ENCODE assay signal across 7 cellular contexts in the genomic region with DNA sequence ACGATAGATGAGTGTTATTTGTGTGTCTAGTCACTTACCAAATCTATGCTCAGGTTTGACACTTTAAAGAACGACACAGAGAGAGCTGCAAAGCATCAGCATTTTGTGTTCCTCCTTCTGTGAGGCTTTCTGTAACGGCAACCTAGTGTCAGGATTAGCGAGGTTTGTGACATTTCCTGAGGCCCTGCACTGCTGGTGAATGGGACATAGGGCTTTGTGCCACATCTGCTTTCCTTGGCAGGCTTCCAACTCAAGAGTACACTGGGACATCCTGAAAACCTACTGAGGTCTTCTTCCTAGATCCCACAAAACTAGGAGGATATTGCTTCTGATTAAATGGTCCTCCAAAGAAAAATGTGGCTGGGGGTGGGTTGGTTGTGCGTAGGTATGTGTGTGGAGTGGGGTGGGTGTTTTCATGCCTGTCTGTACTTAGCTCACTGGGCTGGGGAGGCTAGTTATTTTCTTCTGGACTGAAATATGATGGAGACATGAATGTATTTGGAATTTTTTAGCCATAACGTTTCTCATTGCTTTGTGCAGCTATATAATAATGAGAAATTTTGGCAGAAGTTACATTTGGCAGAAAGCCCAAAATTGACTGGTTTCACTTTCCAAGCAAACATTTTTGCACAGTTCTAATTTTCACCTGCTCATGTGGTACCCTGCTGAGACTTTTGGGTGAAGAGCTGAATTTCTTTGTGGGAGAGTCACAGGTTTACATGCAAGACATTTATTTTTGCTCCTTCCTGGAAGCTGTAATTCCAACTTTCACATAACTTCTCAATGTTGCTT.
DNase-seq lines count a peak whose midpoint lies in the region; ATAC-seq, FAIRE-seq and TF ChIP-seq lines count a peak whose summit lies in the region.

No MANE protein-coding gene starts in this region.

- H3K27me3 Mint-ChIP-seq in dendritic cell treated with granulocyte-macrophage colony-stimulating factor and Interleukin-4, amounts not matched to agents 40 ng/mL and 50 ng/mL, for 4 days: no peaks in the 10 kb centered on the region

- H3K4me3 Mint-ChIP-seq in dendritic cell treated with granulocyte-macrophage colony-stimulating factor and Interleukin-4, amounts not matched to agents 40 ng/mL and 50 ng/mL, for 4 days: peak overlapping the region; percentile 28

- no peaks in the 10 kb centered on the region for H3K9me3 Mint-ChIP-seq in dendritic cell treated with granulocyte-macrophage colony-stimulating factor and Interleukin-4, amounts not matched to agents 40 ng/mL and 50 ng/mL, for 4 days

- H3K4me3 ChIP-seq in skeletal muscle cell (ENCODE audit: low read depth, low read length): no peak overlapping the region

- peak; percentile 43 for FAIRE-seq in H54 (lab: Jason Lieb, UNC)

- no peak for TF ChIP-seq POLR2A in H54 (IDR thresholded peaks at IDR 0.05; ENCODE audit: low read depth, low read length)

- no peak for ATAC-seq in GM19328 (IDR thresholded peaks at IDR 0.05; ENCODE audit: unreplicated experiment)

- DNase-seq in H54 (ENCODE audit: insufficient read length, low spot score) (no peak), NCI-H345 treated with DMSO at 0.1 percent for 48 hours (lab: John Stamatoyannopoulos, UW; ENCODE audit: unreplicated experiment) (peak; percentile 68), skeletal muscle cell (ENCODE audit: low read depth) (peak; percentile 27), OCI-M2 (lab: John Stamatoyannopoulos, UW; ENCODE audit: unreplicated experiment) (no peak), T-helper 1 cell (no peak)

- H3K36me3 Mint-ChIP-seq in dendritic cell treated with granulocyte-macrophage colony-stimulating factor and Interleukin-4, amounts not matched to agents 40 ng/mL and 50 ng/mL, for 4 days (ENCODE audit: low read depth): no peaks in the 10 kb centered on the region

- no peak overlapping the region for H3K27ac Mint-ChIP-seq in dendritic cell treated with granulocyte-macrophage colony-stimulating factor and Interleukin-4, amounts not matched to agents 40 ng/mL and 50 ng/mL, for 4 days

- intact Hi-C loops in dendritic cell treated with granulocyte-macrophage colony-stimulating factor and Interleukin-4, amounts not matched to agents 40 ng/mL and 50 ng/mL, for 4 days (cut with micrococcal nuclease): no loop called here

- peaks cover 22% of the 10 kb centered on the region for H3K4me1 Mint-ChIP-seq in dendritic cell treated with granulocyte-macrophage colony-stimulating factor and Interleukin-4, amounts not matched to agents 40 ng/mL and 50 ng/mL, for 4 days (ENCODE audit: low read depth)

Comparison
In these comparisons a context has a peak if more than half of its experiments do, and no peak if none do; other contexts are left out.
1. DNase-seq: peak in NCI-H345 treated with DMSO at 0.1 percent for 48 hours (single experiment) and skeletal muscle cell (single experiment); none in H54 (single experiment), OCI-M2 (single experiment) and T-helper 1 cell (0 of 5).